ENCODE assay signal across 21 cellular contexts in genomic region chr4:24984602-24985532, GRCh38. TPM values are rescaled to one million over a fixed set of nuclear protein-coding genes. Genes with fewer than 3 reads are reported as not detected.
DNase-seq lines count a peak whose midpoint lies in the region; ATAC-seq and TF ChIP-seq lines count a peak whose summit lies in the region.
"Had no signal": no experiment of that assay in that cellular context is flagged by ENCODE, and none has a peak within 500 bp of the region (broad histone marks: within the 10 kb centered on the region; RNA-seq: fewer than 3 reads in every experiment).

No MANE protein-coding gene starts in this region.

- no peak overlapping the region for H3K4me2 ChIP-seq in neuronal stem cell (ENCODE audit: insufficient read depth, low read length, poor library complexity, severe bottlenecking)

- H3K27me3 ChIP-seq in neuronal stem cell (ENCODE audit: control insufficient read depth in 3 of 3, insufficient read depth in 3 of 3, low read depth in 1 of 3, low read length in 3 of 3) = no peaks in the 10 kb centered on the region
- H3K27me3 ChIP-seq: left lung, upper lobe of right lung had no signal

- peaks cover 2 to 7% of the 10 kb centered on the region in 2 donors for H3K4me1 ChIP-seq in neuronal stem cell (ENCODE audit: control insufficient read depth in 2 of 2, insufficient read depth in 1 of 2, low read depth in 1 of 2, low read length in 2 of 2)

- no peak overlapping the region for H2AFZ ChIP-seq in neuronal stem cell (ENCODE audit: low read length)

- H3K79me1 ChIP-seq in neuronal stem cell (ENCODE audit: low read depth, low read length) = no peaks in the 10 kb centered on the region

- no peak overlapping the region for H2BK12ac ChIP-seq in neuronal stem cell (ENCODE audit: low read length)

- H3K9me3 Mint-ChIP-seq in HFFc6 (no peaks in the 10 kb centered on the region), chondrocyte (ENCODE audit: low read depth) (peaks cover 7% of the 10 kb centered on the region)

- peak overlapping the region; percentile 47 for H3K14ac ChIP-seq in neuronal stem cell (ENCODE audit: low read length)

- H3K4me3 Mint-ChIP-seq in HFFc6 = no peak overlapping the region
- no peak overlapping the region for H3K4me3 Mint-ChIP-seq in chondrocyte (ENCODE audit: unreplicated experiment)

- H3K27ac ChIP-seq in neuronal stem cell (replicated peaks; ENCODE audit: low read length) = no peak overlapping the region
- H3K27ac ChIP-seq: left lung, psoas muscle, upper lobe of right lung had no signal

- H3K23ac ChIP-seq in neuronal stem cell (ENCODE audit: low read depth, low read length, poor library complexity) = no peak overlapping the region

- ATAC-seq in GM21576 (IDR thresholded peaks at IDR 0.05; ENCODE audit: unreplicated experiment) = no peak
- ATAC-seq: left lung, psoas muscle, upper lobe of right lung had no signal

- peaks cover 6% of the 10 kb centered on the region for H3K4me1 Mint-ChIP-seq in HFFc6 (ENCODE audit: low read depth)
- peaks cover 6% of the 10 kb centered on the region for H3K4me1 Mint-ChIP-seq in chondrocyte (ENCODE audit: low read depth)

- H3K18ac ChIP-seq in neuronal stem cell (ENCODE audit: low read length) = no peak overlapping the region

- no peak for DNase-seq in HFFc6
- no peak for DNase-seq in chondrocyte (ENCODE audit: low spot score)
- DNase-seq in neuronal stem cell (ENCODE audit: low spot score) = no peak
- DNase-seq in RKO (ENCODE audit: low spot score) = no peak
- no peak for DNase-seq in activated naive CD4-positive, alpha-beta T cell treated with anti-CD3 and anti-CD28 coated beads, Interleukin-2, amount 50 U/mL, for 16 hours
- DNase-seq: activated CD8-positive, alpha-beta memory T cell treated with anti-CD3 and anti-CD28 coated beads, Interleukin-2, amount 50 U/mL, for 48 hours; activated effector memory CD4-positive, alpha-beta T cell treated with Interleukin-2 at 50 U/mL for 16 hours; DND-41; left lung; NCI-H1105; NCI-H2081; NCI-H510A; psoas muscle; SHP77; stimulated activated CD4-positive, alpha-beta T cell treated with anti-CD3 and anti-CD28 coated beads, Interleukin-4, amount 100 ng/mL, for 24 hours; upper lobe of right lung had no signal

- no peak overlapping the region for H3K4ac ChIP-seq in neuronal stem cell (ENCODE audit: low read length)

- no CpG with 5 or more reads among the region's 6 CpGs for WGBS in neuronal stem cell (ENCODE audit: extremely low coverage in 2 of 2, insufficient read length in 2 of 2, insufficient replicate concordance in 1 of 2), 2 donors

- no peak overlapping the region for H2BK5ac ChIP-seq in neuronal stem cell (ENCODE audit: low read length)

- no peak overlapping the region for H2BK15ac ChIP-seq in neuronal stem cell (ENCODE audit: low read length)

- no peak overlapping the region for H3K27ac Mint-ChIP-seq in HFFc6
- H3K27ac Mint-ChIP-seq in chondrocyte (ENCODE audit: unreplicated experiment) = no peak overlapping the region

- no peak overlapping the region for H2BK120ac ChIP-seq in neuronal stem cell (ENCODE audit: low read depth, low read length)

- H3K27me3 Mint-ChIP-seq in HFFc6 (ENCODE audit: insufficient read depth) = peaks cover 9% of the 10 kb centered on the region
- H3K27me3 Mint-ChIP-seq in chondrocyte (ENCODE audit: low read depth) = peaks cover 2% of the 10 kb centered on the region

- H4K91ac ChIP-seq in neuronal stem cell (ENCODE audit: low read depth, low read length, poor library complexity) = no peak overlapping the region

- no peaks in the 10 kb centered on the region for H3K9me3 ChIP-seq in neuronal stem cell (replicated peaks in 1 of 2; ENCODE audit: control insufficient read depth in 2 of 2, insufficient read depth in 1 of 2, low read depth in 1 of 2, low read length in 2 of 2)
- H3K9me3 ChIP-seq: left lung, psoas muscle, upper lobe of right lung had no signal

- no peaks in the 10 kb centered on the region for H3K36me3 Mint-ChIP-seq in HFFc6 (ENCODE audit: low read depth)
- H3K36me3 Mint-ChIP-seq in chondrocyte (ENCODE audit: low read depth) = no peaks in the 10 kb centered on the region

- TF ChIP-seq CTCF in GM12872 (IDR thresholded peaks at IDR 0.05; ENCODE audit: insufficient read depth, low read depth, low read length) (peak; percentile 19; the same call in 1 of the 3 replicates), HFFc6 (IDR thresholded peaks at IDR 0.05) (peak; percentile 40), chondrocyte (IDR thresholded peaks at IDR 0.05) (peak; percentile 8)

- no peak overlapping the region for H4K8ac ChIP-seq in neuronal stem cell (ENCODE audit: low read depth, low read length)

- H3K4me3 ChIP-seq in neuronal stem cell (ENCODE audit: low read length in 2 of 2) = no peak overlapping the region
- H3K4me3 ChIP-seq: left lung, psoas muscle, upper lobe of right lung had no signal

- H3K9ac ChIP-seq in neuronal stem cell (ENCODE audit: low read depth, low read length, poor library complexity) = peak overlapping the region; percentile 27

- H3K36me3 ChIP-seq in neuronal stem cell (replicated peaks in 1 of 2; ENCODE audit: control insufficient read depth in 2 of 2, insufficient read depth in 2 of 2, low read length in 2 of 2) = no peaks in the 10 kb centered on the region
- H3K36me3 ChIP-seq: left lung, upper lobe of right lung had no signal

- no peak overlapping the region for H2AK5ac ChIP-seq in neuronal stem cell (ENCODE audit: low read depth, low read length)

RNA-seq across cellular contexts. Expression of gene LGI2, which starts 45.9 kb away (rescaled TPM):
- total RNA-seq in HFFc6 (2021; fragmentation: NEBNext Ultra II Directional; extraction: Animal tissue kit (Norgen Biotek cat#: 25700)) = not detected
- total RNA-seq in chondrocyte = 0.30 to 0.85 TPM (median 0.36 TPM) in 3 replicates
- polyA plus RNA-seq in neuronal stem cell (2013, experiment 1 of 2) = 1.9 TPM
- polyA plus RNA-seq in neuronal stem cell (2013, experiment 2 of 2) = 2.0 TPM
- total RNA-seq: bronchial epithelial cell; dermis microvascular lymphatic vessel endothelial cell; T-helper 1 cell treated with Interleukin-12 subunit alpha and Interleukin-12 subunit beta and Interleukin-4 antibody, amounts not matched to agents 30 ng/mL and 1 ng/mL, for 36 hours had no signal
